In genomic region chr9:129235931-129236331, GRCh38 we compare ENCODE assay signal across 9 cellular contexts. TPM values are rescaled to one million over a fixed set of nuclear protein-coding genes. Genes with fewer than 3 reads are reported as not detected.
DNase-seq lines count a peak whose midpoint lies in the region; ATAC-seq lines count a peak whose summit lies in the region.
"Had no signal": no experiment of that assay in that cellular context is flagged by ENCODE, and none has a peak within 500 bp of the region (broad histone marks: within the 10 kb centered on the region; RNA-seq: fewer than 3 reads in every experiment).

No MANE protein-coding gene starts in this region.

- H3K4me3 ChIP-seq in GM23248, result no peak overlapping the region

- in situ Hi-C loops in GM23248 (cut with MboI), result no loop called here

- no peaks in the 10 kb centered on the region for H3K27me3 Mint-ChIP-seq in activated naive CD8-positive, alpha-beta T cell treated with anti-CD3 and anti-CD28 coated beads, Interleukin-2, amount 50 U/mL, for 24 hours

- H3K4me1 ChIP-seq in GM23248 (ENCODE audit: insufficient read depth), result peaks cover 10% of the 10 kb centered on the region

- ATAC-seq in activated naive CD8-positive, alpha-beta T cell treated with anti-CD3 and anti-CD28 coated beads, Interleukin-2, amount 50 U/mL, for 24 hours, result peak; percentile 38
- ATAC-seq in GM21737 (IDR thresholded peaks at IDR 0.05; ENCODE audit: unreplicated experiment) (no peak), HG03571 (IDR thresholded peaks at IDR 0.05; ENCODE audit: unreplicated experiment) (no peak)

- H3K4me3 Mint-ChIP-seq in activated naive CD8-positive, alpha-beta T cell treated with anti-CD3 and anti-CD28 coated beads, Interleukin-2, amount 50 U/mL, for 24 hours, result peak overlapping the region; percentile 51

- H3K4me2 ChIP-seq in GM23248 (ENCODE audit: unreplicated experiment), result no peak overlapping the region

- H3K36me3 ChIP-seq in GM23248 (ENCODE audit: low read depth), result no peaks in the 10 kb centered on the region

- H3K79me2 ChIP-seq in GM23248 (ENCODE audit: insufficient read depth), result no peaks in the 10 kb centered on the region

- H2AFZ ChIP-seq in GM23248, result no peak overlapping the region

- peaks cover 1% of the 10 kb centered on the region for H3K36me3 Mint-ChIP-seq in activated naive CD8-positive, alpha-beta T cell treated with anti-CD3 and anti-CD28 coated beads, Interleukin-2, amount 50 U/mL, for 24 hours (ENCODE audit: low read depth)

- H3K9me2 ChIP-seq in GM23248 (ENCODE audit: insufficient read depth), result no peaks in the 10 kb centered on the region

- no peaks in the 10 kb centered on the region for H4K20me1 ChIP-seq in GM23248 (ENCODE audit: insufficient read depth)

- no peaks in the 10 kb centered on the region for H3K27me3 ChIP-seq in GM23248 (replicated peaks; ENCODE audit: insufficient read depth)

- H3K9ac ChIP-seq in GM23248, result no peak overlapping the region

- no peaks in the 10 kb centered on the region for H3K9me3 ChIP-seq in GM23248 (ENCODE audit: low read depth)

- peaks cover 45% of the 10 kb centered on the region for H3K4me1 Mint-ChIP-seq in activated naive CD8-positive, alpha-beta T cell treated with anti-CD3 and anti-CD28 coated beads, Interleukin-2, amount 50 U/mL, for 24 hours

- H3F3A ChIP-seq in GM23248 (ENCODE audit: insufficient read depth), result 0 out of 2 replicates have a peak, but pooled peaks cover 9% of the 10 kb centered on the region

- peaks cover 11% of the 10 kb centered on the region for H3K9me3 Mint-ChIP-seq in activated naive CD8-positive, alpha-beta T cell treated with anti-CD3 and anti-CD28 coated beads, Interleukin-2, amount 50 U/mL, for 24 hours

- H3K27ac Mint-ChIP-seq in activated naive CD8-positive, alpha-beta T cell treated with anti-CD3 and anti-CD28 coated beads, Interleukin-2, amount 50 U/mL, for 24 hours, result peak overlapping the region; percentile 39

- DNase-seq in HT1080 (ENCODE audit: low read depth), result peak; percentile 38
- DNase-seq in activated CD4-positive, alpha-beta T cell treated with anti-CD3 and anti-CD28 coated beads for 48 hours, result peak; percentile 75
- DNase-seq in activated naive CD8-positive, alpha-beta T cell treated with anti-CD3 and anti-CD28 coated beads, Interleukin-2, amount 50 U/mL, for 24 hours, result peak; percentile 32
- DNase-seq in stimulated activated CD4-positive, alpha-beta T cell treated with anti-CD3 and anti-CD28 coated beads, Interleukin-4, amount 100 ng/mL, for 48 hours (ENCODE audit: low read depth in 2 of 2), result peak; percentile 35 to 42
- DNase-seq in GM23248, result no peak
- no peak for DNase-seq in OCI-M1 (lab: John Stamatoyannopoulos, UW)

- WGBS in GM23248 (ENCODE audit: low coverage in 1 of 2, low lambda C conversion rate in 2 of 2, missing lambda C conversion rate in 2 of 2), 2 experiments, result 79 to 82% methylated on average over 7 of the region's 7 CpGs

- H3K27ac ChIP-seq in GM23248, result no peak overlapping the region

RNA-seq across cellular contexts. Expression of gene IER5L, which starts 57.9 kb away (rescaled TPM):
- total RNA-seq in HT1080 (2014; rRNA removed; shearing (Covaris generic)), result 58.9 and 76.5 TPM in 2 replicates
- polyA plus RNA-seq in HT1080 (2015; cell fraction: cytosol; rRNA removed), result 20.3 and 22.7 TPM in 2 replicates
- polyA plus RNA-seq in HT1080 (2015; cell fraction: nucleus; rRNA removed), result 23.0 and 25.0 TPM in 2 replicates
- total RNA-seq in GM23248 (2014; rRNA removed; shearing (Covaris generic)), result 69.4 and 81.7 TPM in 2 replicates
- polyA plus RNA-seq in GM23248 (2016; fragmentation: Nextera tagmentation; extraction: Ambion mirVana), result 4.0 and 4.3 TPM in 2 replicates
- total RNA-seq: Daoy had no signal

Comparison
In these comparisons a context has a peak if more than half of its experiments do, and no peak if none do; other contexts are left out.
1. DNase-seq: peak in HT1080 (single experiment), activated CD4-positive, alpha-beta T cell treated with anti-CD3 and anti-CD28 coated beads for 48 hours (single experiment), activated naive CD8-positive, alpha-beta T cell treated with anti-CD3 and anti-CD28 coated beads, Interleukin-2, amount 50 U/mL, for 24 hours (single experiment) and stimulated activated CD4-positive, alpha-beta T cell treated with anti-CD3 and anti-CD28 coated beads, Interleukin-4, amount 100 ng/mL, for 48 hours (2 of 2); none in GM23248 (single experiment) and OCI-M1 (single experiment).